In genomic region chr6:70108230-70108629, GRCh38 we compare ENCODE assay signal across 8 cellular contexts.
DNase-seq lines count a peak whose midpoint lies in the region; ATAC-seq, FAIRE-seq and TF ChIP-seq lines count a peak whose summit lies in the region.

No MANE protein-coding gene starts in this region.

- TF ChIP-seq EP300 in HepG2 (IDR thresholded peaks at IDR 0.05; ENCODE audit: low read depth in 2 of 2, low read length in 2 of 2) = no peak
- no peak for TF ChIP-seq EP300 in HepG2 (CRISPR knock-in tag; IDR thresholded peaks at IDR 0.05; ENCODE audit: borderline replicate concordance)

- no peak for FAIRE-seq in HepG2 (lab: Jason Lieb, UNC)

- H3K4me1 ChIP-seq in HepG2 (ENCODE audit: insufficient read depth, low read length) (no peaks in the 10 kb centered on the region), aorta (ENCODE audit: control insufficient read depth in 1 of 2, insufficient read depth in 2 of 2, low read length in 2 of 2) (no peaks in the 10 kb centered on the region)

- POLR2A ChIA-PET in MCF 10A (lab: Yijun Ruan, JAX) (interaction anchor here (0.7 to 0.9 kb wide), 2 partner anchors 75 to 366 kb away, joined by 3 read pairs; no protein-coding TSS in a partner anchor), HepG2 (lab: Yijun Ruan, JAX) (no interaction called here)
- POLR2A ChIA-PET in activated CD4-positive, alpha-beta T cell treated with anti-CD3 and anti-CD28 coated beads for 36 hours (lab: Charles Lee) = no interaction called here

- H3K4me1 Mint-ChIP-seq in MCF 10A (ENCODE audit: insufficient read depth, unreplicated experiment) = no peaks in the 10 kb centered on the region
- no peaks in the 10 kb centered on the region for H3K4me1 Mint-ChIP-seq in activated CD4-positive, alpha-beta T cell treated with anti-CD3 and anti-CD28 coated beads for 36 hours
- no peaks in the 10 kb centered on the region for H3K4me1 Mint-ChIP-seq in natural killer cell treated with Interleukin-12 subunit alpha and Interleukin-12 subunit beta and Interleukin-15 and Interleukin-18, amount 100 ng/mL, for 72 hours (ENCODE audit: low read depth in 2 of 2)

- no peak for TF ChIP-seq POLR2A in HepG2 (IDR thresholded peaks at IDR 0.05; ENCODE audit: insufficient read depth in 1 of 2, low read depth in 2 of 2, low read length in 2 of 2)

- H3K4me3 Mint-ChIP-seq in MCF 10A (ENCODE audit: unreplicated experiment) = no peak overlapping the region
- H3K4me3 Mint-ChIP-seq in activated CD4-positive, alpha-beta T cell treated with anti-CD3 and anti-CD28 coated beads for 36 hours = no peak overlapping the region
- no peak overlapping the region for H3K4me3 Mint-ChIP-seq in natural killer cell treated with Interleukin-12 subunit alpha and Interleukin-12 subunit beta and Interleukin-15 and Interleukin-18, amount 100 ng/mL, for 72 hours

- no peak for ATAC-seq in HepG2
- no peak for ATAC-seq in aorta (ENCODE audit: low FRiP score)
- ATAC-seq in activated CD4-positive, alpha-beta T cell treated with anti-CD3 and anti-CD28 coated beads for 36 hours = no peak
- no peak for ATAC-seq in natural killer cell treated with Interleukin-12 subunit alpha and Interleukin-12 subunit beta and Interleukin-15 and Interleukin-18, amount 100 ng/mL, for 72 hours

- in situ Hi-C loops in HepG2 (cut with HindIII; ENCODE audit: extremely low pct_ligation_motif_present, low pct_unique_long_range_greater_than_20kb) = loop anchor here (25.0 kb wide), 2 partner anchors 371 to 1471 kb away; partner anchors contain the start of gene ADGRB3

- no peak for TF ChIP-seq RAD21 in HepG2 (CRISPR knock-in tag; IDR thresholded peaks at IDR 0.05)

- H4K20me1 ChIP-seq in HepG2 (ENCODE audit: insufficient read depth, low read length) = no peaks in the 10 kb centered on the region

- H2AFZ ChIP-seq in HepG2 (ENCODE audit: low read length) = no peak overlapping the region

- no peaks in the 10 kb centered on the region for H3K36me3 ChIP-seq in HepG2 (replicated peaks in 1 of 2; ENCODE audit: control insufficient read depth in 1 of 2, insufficient read depth in 2 of 2, low read length in 2 of 2)
- no peaks in the 10 kb centered on the region for H3K36me3 ChIP-seq in aorta (ENCODE audit: control insufficient read depth in 1 of 2, insufficient read depth in 2 of 2, low read length in 1 of 2)

- H3K4me3 ChIP-seq in HepG2 (replicated peaks in 1 of 3; ENCODE audit: insufficient read depth in 1 of 3, low read depth in 2 of 3, low read length in 3 of 3) = no peak overlapping the region
- H3K4me3 ChIP-seq in aorta (ENCODE audit: low read length in 2 of 2) = no peak overlapping the region

- H3K9me3 ChIP-seq in HepG2 (ENCODE audit: low read length) = no peaks in the 10 kb centered on the region
- no peaks in the 10 kb centered on the region for H3K9me3 ChIP-seq in aorta (ENCODE audit: control insufficient read depth, low read length)

- no peak overlapping the region for H3K9ac ChIP-seq in HepG2 (ENCODE audit: insufficient read depth, low read depth, low read length)

- TF ChIP-seq CTCF in GM20000 (IDR thresholded peaks at IDR 0.05; ENCODE audit: extremely low read depth, missing control alignments) = peak; percentile 16
- TF ChIP-seq CTCF in MCF 10A (IDR thresholded peaks at IDR 0.05; ENCODE audit: unreplicated experiment) = peak; percentile 64
- TF ChIP-seq CTCF in HepG2 (CRISPR knock-in tag; IDR thresholded peaks at IDR 0.05) = peak; percentile 62

- CTCF ChIA-PET in MCF 10A (lab: Yijun Ruan, JAX) (interaction anchor here (0.6 to 4.9 kb wide), 24 partner anchors 9 to 1350 kb away, joined by 3 to 19 read pairs (median 4); no protein-coding TSS in a partner anchor), HepG2 (lab: Yijun Ruan, JAX; ENCODE audit: low intra/inter-chr PET ratio, low total read pairs) (interaction anchor here (0.8 to 1.3 kb wide), 2 partner anchors 1231 to 1470 kb away, joined by 3 to 4 read pairs; no protein-coding TSS in a partner anchor)
- CTCF ChIA-PET in activated CD4-positive, alpha-beta T cell treated with anti-CD3 and anti-CD28 coated beads for 36 hours (lab: Charles Lee) = interaction anchor here (0.6 to 2.5 kb wide), 13 partner anchors 9 to 1535 kb away, joined by 3 to 7 read pairs (median 3); no protein-coding TSS in a partner anchor

- intact Hi-C loops in MCF 10A (cut with micrococcal nuclease) = loop anchor here (1.0 to 10.0 kb wide), 5 partner anchors 273 to 1471 kb away; partner anchors contain the start of gene ADGRB3
- intact Hi-C loops in HepG2 (cut with micrococcal nuclease; ENCODE audit: unreplicated experiment) = loop anchor here (2.0 to 10.0 kb wide), 4 partner anchors 273 to 1471 kb away; partner anchors contain the start of gene ADGRB3
- intact Hi-C loops in aorta (cut with DNase I) = loop anchor here (2.0 to 10.0 kb wide), 3 partner anchors 271 to 373 kb away; no protein-coding TSS in a partner anchor
- intact Hi-C loops in activated CD4-positive, alpha-beta T cell treated with anti-CD3 and anti-CD28 coated beads for 36 hours (cut with DNase I, micrococcal nuclease) = loop anchor here (1.0 to 10.0 kb wide), 7 partner anchors 271 to 1763 kb away; no protein-coding TSS in a partner anchor

- no peak overlapping the region for H3K27ac ChIP-seq in HepG2 (ENCODE audit: extremely low read length, insufficient read depth, low read length)
- H3K27ac ChIP-seq in aorta (ENCODE audit: low read depth in 1 of 2, low read length in 2 of 2) = no peak overlapping the region

- no peaks in the 10 kb centered on the region for H3K9me3 Mint-ChIP-seq in MCF 10A (ENCODE audit: unreplicated experiment)
- H3K9me3 Mint-ChIP-seq in activated CD4-positive, alpha-beta T cell treated with anti-CD3 and anti-CD28 coated beads for 36 hours (ENCODE audit: low read depth) = no peaks in the 10 kb centered on the region
- no peaks in the 10 kb centered on the region for H3K9me3 Mint-ChIP-seq in natural killer cell treated with Interleukin-12 subunit alpha and Interleukin-12 subunit beta and Interleukin-15 and Interleukin-18, amount 100 ng/mL, for 72 hours

- H3K4me2 ChIP-seq in HepG2 (ENCODE audit: low read depth, low read length) = no peak overlapping the region

- peaks cover 96% of the 10 kb centered on the region for H3K27me3 Mint-ChIP-seq in MCF 10A (ENCODE audit: insufficient read depth, unreplicated experiment)
- peaks cover 8% of the 10 kb centered on the region for H3K27me3 Mint-ChIP-seq in activated CD4-positive, alpha-beta T cell treated with anti-CD3 and anti-CD28 coated beads for 36 hours
- H3K27me3 Mint-ChIP-seq in natural killer cell treated with Interleukin-12 subunit alpha and Interleukin-12 subunit beta and Interleukin-15 and Interleukin-18, amount 100 ng/mL, for 72 hours = peaks cover 0 to 6% of the 10 kb centered on the region in 2 donors

- BruUV-seq in MCF 10A (replicated peaks; lab: Mats Ljungman, UMichigan) = no TSS peak
- BruUV-seq in HepG2 (replicated peaks; lab: Mats Ljungman, UMichigan) = no TSS peak

- 2% methylated on average over 1 of the region's 1 CpG for WGBS in HepG2 (ENCODE audit: low lambda C conversion rate)
- 20 to 34% methylated on average over 1 of the region's 1 CpG for WGBS in aorta, 2 donors

- DNase-seq in DMS53 treated with DMSO at 0.1 percent for 48 hours (lab: John Stamatoyannopoulos, UW; ENCODE audit: unreplicated experiment) (peak; percentile 70), GM20000 (ENCODE audit: low spot score) (peak; percentile 27), NCI-H1930 (lab: John Stamatoyannopoulos, UW) (peak; percentile 5 to 11), MCF 10A (ENCODE audit: unreplicated experiment) (peak; percentile 33), HepG2 (ENCODE audit: low spot score) (peak; percentile 19), aorta (no peak)
- DNase-seq in activated CD4-positive, alpha-beta T cell treated with anti-CD3 and anti-CD28 coated beads for 36 hours = no peak
- DNase-seq in natural killer cell treated with Interleukin-12 subunit alpha and Interleukin-12 subunit beta and Interleukin-15 and Interleukin-18, amount 100 ng/mL, for 72 hours (ENCODE audit: low spot score) = no peak

- H3K27me3 ChIP-seq in HepG2 (ENCODE audit: control insufficient read depth in 1 of 2, insufficient read depth in 2 of 2, low read length in 2 of 2) = no peaks in the 10 kb centered on the region; a peak in 1 of 5 replicates
- H3K27me3 ChIP-seq in aorta (ENCODE audit: control insufficient read depth in 1 of 2, insufficient read depth in 2 of 2, low read length in 1 of 2) = peaks cover 0 to 2% of the 10 kb centered on the region in 2 donors

- no peaks in the 10 kb centered on the region for H3K79me2 ChIP-seq in HepG2 (ENCODE audit: insufficient read depth, low read length)

- no peak overlapping the region for H3K27ac Mint-ChIP-seq in MCF 10A (ENCODE audit: low read depth, unreplicated experiment)
- no peak overlapping the region for H3K27ac Mint-ChIP-seq in activated CD4-positive, alpha-beta T cell treated with anti-CD3 and anti-CD28 coated beads for 36 hours
- no peak overlapping the region for H3K27ac Mint-ChIP-seq in natural killer cell treated with Interleukin-12 subunit alpha and Interleukin-12 subunit beta and Interleukin-15 and Interleukin-18, amount 100 ng/mL, for 72 hours

- no peaks in the 10 kb centered on the region for H3K36me3 Mint-ChIP-seq in MCF 10A (ENCODE audit: insufficient read depth, unreplicated experiment)
- H3K36me3 Mint-ChIP-seq in activated CD4-positive, alpha-beta T cell treated with anti-CD3 and anti-CD28 coated beads for 36 hours (ENCODE audit: low read depth) = no peaks in the 10 kb centered on the region
- H3K36me3 Mint-ChIP-seq in natural killer cell treated with Interleukin-12 subunit alpha and Interleukin-12 subunit beta and Interleukin-15 and Interleukin-18, amount 100 ng/mL, for 72 hours = no peaks in the 10 kb centered on the region

TF ChIP-seq in HepG2, 621 proteins besides CTCF, POLR2A, EP300 and RAD21:
- no peak for TF ChIP-seq SP5 (CRISPR knock-in tag; IDR thresholded peaks at IDR 0.05; ENCODE audit: borderline replicate concordance, low read depth)
- TF ChIP-seq STAG1 (CRISPR knock-in tag; IDR thresholded peaks at IDR 0.05) = peak; percentile 75
- peak; percentile 41 for TF ChIP-seq SMC3 (IDR thresholded peaks at IDR 0.05; ENCODE audit: low read length)

Comparison
In these comparisons a context has a peak if more than half of its experiments do, and no peak if none do; other contexts are left out.
1. DNase-seq: peak in DMS53 treated with DMSO at 0.1 percent for 48 hours (single experiment), GM20000 (single experiment), NCI-H1930 (2 of 2), MCF 10A (single experiment) and HepG2 (single experiment); none in aorta (0 of 2), activated CD4-positive, alpha-beta T cell treated with anti-CD3 and anti-CD28 coated beads for 36 hours (single experiment) and natural killer cell treated with Interleukin-12 subunit alpha and Interleukin-12 subunit beta and Interleukin-15 and Interleukin-18, amount 100 ng/mL, for 72 hours (single experiment).
2. Peak in every context shown above with its lines, with median percentiles within 50 percentile points of each other: CTCF ChIP-seq.